In the genomic region with DNA sequence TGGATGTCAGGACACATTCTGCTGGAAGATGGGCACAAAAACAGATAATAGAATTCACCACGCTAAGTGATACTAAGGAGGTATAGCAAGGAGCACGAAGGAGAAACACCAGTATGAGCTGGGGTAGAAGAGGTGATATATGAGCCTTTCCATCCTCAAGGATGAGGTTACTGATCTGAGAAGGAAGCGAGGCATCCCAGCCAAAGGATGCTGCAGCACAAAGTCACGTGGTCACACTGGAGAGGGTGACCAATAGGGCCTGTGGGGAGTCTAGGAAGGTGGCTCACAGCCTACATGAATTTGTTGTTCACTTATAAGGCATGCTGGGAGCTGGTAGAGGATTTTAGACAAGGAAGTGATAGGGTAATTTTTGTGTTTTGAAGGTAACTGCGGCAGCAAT, we compare ENCODE assay signal across 12 cellular contexts. TPM values are rescaled to one million over a fixed set of nuclear protein-coding genes. Genes with fewer than 3 reads are reported as not detected.
DNase-seq lines count a peak whose midpoint lies in the region; ATAC-seq, FAIRE-seq and TF ChIP-seq lines count a peak whose summit lies in the region.
"Had no signal": no experiment of that assay in that cellular context is flagged by ENCODE, and none has a peak within 500 bp of the region (broad histone marks: within the 10 kb centered on the region; RNA-seq: fewer than 3 reads in every experiment).

No MANE protein-coding gene starts in this region.

- ATAC-seq in stimulated activated naive CD8-positive, alpha-beta T cell treated with anti-CD3 and anti-CD28 coated beads, Interleukin-15, Interleukin-2, amounts not matched to agents 100 U/mL and 50 U/mL, for 24 hours = no peak
- ATAC-seq in RWPE2 (ENCODE audit: low read depth) = no peak
- ATAC-seq in HG03520 (IDR thresholded peaks at IDR 0.05; ENCODE audit: unreplicated experiment) = no peak
- ATAC-seq in pancreas = no peak
- ATAC-seq: body of pancreas had no signal

- no peaks in the 10 kb centered on the region for H3K9me3 ChIP-seq in RWPE2 (ENCODE audit: severe bottlenecking)
- H3K9me3 ChIP-seq in sigmoid colon = peaks cover 0 to under 1% (median 0%) of the 10 kb centered on the region in 4 donors
- no peaks in the 10 kb centered on the region for H3K9me3 ChIP-seq in pancreas
- H3K9me3 ChIP-seq: body of pancreas, thoracic aorta had no signal

- no peak for TF ChIP-seq EP300 in sigmoid colon (IDR thresholded peaks at IDR 0.05)

- 93 to 95% methylated on average over 5 of the region's 5 CpGs for WGBS in sigmoid colon, 2 donors
- 89 to 93% methylated on average over 5 of the region's 5 CpGs for WGBS in pancreas, 2 donors

- no peaks in the 10 kb centered on the region for H3K27me3 Mint-ChIP-seq in stimulated activated naive CD8-positive, alpha-beta T cell treated with anti-CD3 and anti-CD28 coated beads, Interleukin-15, Interleukin-2, amounts not matched to agents 100 ng/mL and 50 ng/mL, for 24 hours

- H3K27ac ChIP-seq in RWPE2 (ENCODE audit: poor library complexity, severe bottlenecking) (peak overlapping the region; percentile 58), sigmoid colon (no peak overlapping the region), pancreas (no peak overlapping the region)
- H3K27ac ChIP-seq: body of pancreas, thoracic aorta had no signal

- H3K4me1 Mint-ChIP-seq in stimulated activated naive CD8-positive, alpha-beta T cell treated with anti-CD3 and anti-CD28 coated beads, Interleukin-15, Interleukin-2, amounts not matched to agents 100 ng/mL and 50 ng/mL, for 24 hours (ENCODE audit: low read depth) = peaks cover 23% of the 10 kb centered on the region

- no peak for TF ChIP-seq CTCF in RWPE2 (IDR thresholded peaks at IDR 0.05; ENCODE audit: poor library complexity, severe bottlenecking)
- TF ChIP-seq CTCF in epithelial cell of esophagus (IDR thresholded peaks at IDR 0.05; ENCODE audit: insufficient read depth, low read depth, low read length, missing control alignments) = no peak
- TF ChIP-seq CTCF in sigmoid colon (IDR thresholded peaks at IDR 0.05) = no peak
- no peak for TF ChIP-seq CTCF in pancreas (IDR thresholded peaks at IDR 0.05)

- peaks cover 19% of the 10 kb centered on the region for H3K36me3 Mint-ChIP-seq in stimulated activated naive CD8-positive, alpha-beta T cell treated with anti-CD3 and anti-CD28 coated beads, Interleukin-15, Interleukin-2, amounts not matched to agents 100 ng/mL and 50 ng/mL, for 24 hours (ENCODE audit: low read depth)

- H3K9me3 Mint-ChIP-seq in stimulated activated naive CD8-positive, alpha-beta T cell treated with anti-CD3 and anti-CD28 coated beads, Interleukin-15, Interleukin-2, amounts not matched to agents 100 ng/mL and 50 ng/mL, for 24 hours = peaks cover 7% of the 10 kb centered on the region

- peaks cover 8% of the 10 kb centered on the region for H3K4me1 ChIP-seq in RWPE2 (ENCODE audit: insufficient read depth, poor library complexity, severe bottlenecking)
- H3K4me1 ChIP-seq in sigmoid colon = peaks cover 0 to 9% (median 8%) of the 10 kb centered on the region in 4 donors
- H3K4me1 ChIP-seq in pancreas = peaks cover 0 to 7% (median 6%) of the 10 kb centered on the region in 3 donors

- no peak for TF ChIP-seq POLR2A in sigmoid colon (IDR thresholded peaks at IDR 0.05)

- intact Hi-C loops in sigmoid colon (cut with DNase I) = no loop called here
- intact Hi-C loops in pancreas (cut with DNase I) = loop anchor here in 1 of 3 donors (10.0 kb wide), 1 partner anchor 114 kb away; no protein-coding TSS in a partner anchor

- peak overlapping the region; percentile 0 for H3K27ac Mint-ChIP-seq in stimulated activated naive CD8-positive, alpha-beta T cell treated with anti-CD3 and anti-CD28 coated beads, Interleukin-15, Interleukin-2, amounts not matched to agents 100 ng/mL and 50 ng/mL, for 24 hours

- no peak for DNase-seq in stimulated activated naive CD8-positive, alpha-beta T cell treated with anti-CD3 and anti-CD28 coated beads, Interleukin-15, Interleukin-2, amounts not matched to agents 100 U/mL and 50 U/mL, for 24 hours
- DNase-seq in RWPE2 (ENCODE audit: low spot score) (no peak), epithelial cell of esophagus (ENCODE audit: low read depth) (no peak), GM19238 (ENCODE audit: insufficient read length, low spot score) (no peak), sigmoid colon (no peak), pancreas (no peak)
- DNase-seq: body of pancreas, GOT3, NCI-H524 treated with DMSO at 0.1 percent for 48 hours had no signal

- peak overlapping the region; percentile 97 for H3K4me3 Mint-ChIP-seq in stimulated activated naive CD8-positive, alpha-beta T cell treated with anti-CD3 and anti-CD28 coated beads, Interleukin-15, Interleukin-2, amounts not matched to agents 100 ng/mL and 50 ng/mL, for 24 hours

- FAIRE-seq in pancreas (lab: Jason Lieb, UNC) = no peak

- peak overlapping the region; percentile 55 for H3K4me3 ChIP-seq in RWPE2 (ENCODE audit: severe bottlenecking)
- H3K4me3 ChIP-seq in epithelial cell of esophagus (ENCODE audit: low read length) = peak overlapping the region; percentile 81
- no peak overlapping the region for H3K4me3 ChIP-seq in sigmoid colon
- no peak overlapping the region for H3K4me3 ChIP-seq in pancreas
- H3K4me3 ChIP-seq: body of pancreas had no signal

- H3K36me3 ChIP-seq in RWPE2 (ENCODE audit: low read depth) (peaks cover 45% of the 10 kb centered on the region), sigmoid colon (no peaks in the 10 kb centered on the region), pancreas (no peaks in the 10 kb centered on the region)
- H3K36me3 ChIP-seq: thoracic aorta had no signal

- H3K27me3 ChIP-seq in RWPE2 (ENCODE audit: insufficient read depth, poor library complexity, severe bottlenecking) (no peaks in the 10 kb centered on the region), sigmoid colon (no peaks in the 10 kb centered on the region), pancreas (no peaks in the 10 kb centered on the region)
- H3K27me3 ChIP-seq: body of pancreas had no signal

RNA-seq across cellular contexts. Expression of gene GINS1, which starts 1.4 kb away (rescaled TPM):
- total RNA-seq in sigmoid colon = 1 to 10 TPM in 1 of 4 donors, under 1 TPM in 3; 0.28 to 1.4 (median 0.50) TPM
- polyA plus RNA-seq in sigmoid colon = 1 to 10 TPM; 1.2 to 7.6 (median 4.2) TPM
- total RNA-seq in pancreas = under 1 TPM; 0.32 to 0.98 (median 0.50) TPM
- polyA plus RNA-seq in pancreas = under 1 TPM; 0.46 to 0.52 TPM

RNA-seq across cellular contexts. Expression of gene ABHD12, which starts 18.3 kb away (rescaled TPM):
- 10 to 100 TPM; 18.9 to 39.6 (median 34.9) TPM for total RNA-seq in sigmoid colon
- 10 to 100 TPM; 27.0 to 49.0 (median 35.7) TPM for polyA plus RNA-seq in sigmoid colon
- 10 to 100 TPM; 44.4 to 73.0 (median 53.9) TPM for total RNA-seq in pancreas
- polyA plus RNA-seq in pancreas = 10 to 100 TPM; 55.9 to 64.3 TPM

Comparison
In these comparisons a context has a peak if more than half of its experiments do, and no peak if none do; other contexts are left out.
1. H3K4me3 ChIP-seq: peak in RWPE2 (single experiment) and epithelial cell of esophagus (single experiment); none in sigmoid colon (0 of 4) and pancreas (0 of 4).